Comparison of ENCODE assay signal across 15 cellular contexts in genomic region chr5:31218978-31219377, GRCh38. TPM values are rescaled to one million over a fixed set of nuclear protein-coding genes. Genes with fewer than 3 reads are reported as not detected.
DNase-seq lines count a peak whose midpoint lies in the region; ATAC-seq and TF ChIP-seq lines count a peak whose summit lies in the region.
"Had no signal": no experiment of that assay in that cellular context is flagged by ENCODE, and none has a peak within 500 bp of the region (broad histone marks: within the 10 kb centered on the region; RNA-seq: fewer than 3 reads in every experiment).

No MANE protein-coding gene starts in this region.

- WGBS in H9 (ENCODE audit: extremely low coverage, insufficient read length, low lambda C conversion rate) = no CpG with 5 or more reads among the region's 3 CpGs
- WGBS in trophoblast cell (ENCODE audit: extremely low coverage, insufficient coverage, insufficient read length) = no CpG with 5 or more reads among the region's 3 CpGs

- peaks cover 3 to 4% of the 10 kb centered on the region in 2 experiments; a peak in 2 of 4 replicates for H3K4me1 Mint-ChIP-seq in H9
- H3K4me1 Mint-ChIP-seq: CD4-positive, CD25-positive, alpha-beta regulatory T cell had no signal

- H2AFZ ChIP-seq in H9 (ENCODE audit: low read length) (no peak overlapping the region), trophoblast cell (ENCODE audit: insufficient read depth, low read length, poor library complexity) (no peak overlapping the region)

- no peak overlapping the region for H4K12ac ChIP-seq in trophoblast cell (ENCODE audit: low read depth, low read length)

- H2BK5ac ChIP-seq in H9 (ENCODE audit: insufficient read length, low read length) (no peak overlapping the region), trophoblast cell (ENCODE audit: low read depth, low read length, poor library complexity) (no peak overlapping the region)

- H3K56ac ChIP-seq in H9 (ENCODE audit: insufficient read length, low read depth, low read length) = no peak overlapping the region

- H3K79me2 ChIP-seq in H9 (ENCODE audit: insufficient read depth, low read length) = no peaks in the 10 kb centered on the region
- no peaks in the 10 kb centered on the region for H3K79me2 ChIP-seq in trophoblast cell (ENCODE audit: control insufficient read depth, insufficient read depth, low read length, poor library complexity)

- H4K91ac ChIP-seq in H9 (ENCODE audit: insufficient read length, low read depth, low read length) (no peak overlapping the region), trophoblast cell (ENCODE audit: low read depth, low read length) (no peak overlapping the region)

- no peaks in the 10 kb centered on the region for H3K27me3 Mint-ChIP-seq in H9 (ENCODE audit: low read depth)
- H3K27me3 Mint-ChIP-seq: CD4-positive, CD25-positive, alpha-beta regulatory T cell had no signal

- no peaks in the 10 kb centered on the region for H3K9me3 ChIP-seq in H9 (ENCODE audit: control insufficient read depth, low read depth, low read length)
- H3K9me3 ChIP-seq in colonic mucosa = no peaks in the 10 kb centered on the region
- no peaks in the 10 kb centered on the region for H3K9me3 ChIP-seq in trophoblast cell (ENCODE audit: insufficient read depth, low read depth, low read length)
- H3K9me3 ChIP-seq: A549 had no signal

- intact Hi-C loops in colonic mucosa (cut with DNase I) = no loop called here

- no peak overlapping the region for H4K5ac ChIP-seq in H9 (ENCODE audit: insufficient read length, low read depth, low read length)

- no peaks in the 10 kb centered on the region for H3K79me1 ChIP-seq in H9 (ENCODE audit: insufficient read depth, low read depth, low read length, poor library complexity, severe bottlenecking)
- H3K79me1 ChIP-seq in trophoblast cell (ENCODE audit: low read length) = no peaks in the 10 kb centered on the region

- no peaks in the 10 kb centered on the region for H3K9me3 Mint-ChIP-seq in H9

- H2BK120ac ChIP-seq in H9 (ENCODE audit: low read depth, low read length, poor library complexity, severe bottlenecking) = no peak overlapping the region
- no peak overlapping the region for H2BK120ac ChIP-seq in trophoblast cell (ENCODE audit: insufficient read depth, low read length, poor library complexity)

- no peak overlapping the region for H3K4ac ChIP-seq in H9 (ENCODE audit: low read depth, low read length)
- H3K4ac ChIP-seq in trophoblast cell (ENCODE audit: low read depth, low read length) = no peak overlapping the region

- H3K4me1 ChIP-seq in H9 (ENCODE audit: insufficient read depth, low read length) (no peaks in the 10 kb centered on the region), colonic mucosa (no peaks in the 10 kb centered on the region), trophoblast cell (ENCODE audit: control insufficient read depth in 1 of 2, insufficient read depth in 2 of 2, low read length in 2 of 2) (no peaks in the 10 kb centered on the region)
- H3K4me1 ChIP-seq: A549 had no signal

- H3K4me3 ChIP-seq in colonic mucosa (no peak overlapping the region), trophoblast cell (ENCODE audit: low read depth, low read length) (no peak overlapping the region)
- H3K4me3 ChIP-seq: A549 had no signal

- no peak overlapping the region for H3K4me3 Mint-ChIP-seq in H9
- H3K4me3 Mint-ChIP-seq: CD4-positive, CD25-positive, alpha-beta regulatory T cell had no signal

- 0 out of 7 replicates have a peak, but pooled peaks cover 0 to 2% (median 0%) of the 10 kb centered on the region in 3 experiments for H3K36me3 Mint-ChIP-seq in H9 (ENCODE audit: insufficient read depth in 1 of 3, low read depth in 3 of 3)
- H3K36me3 Mint-ChIP-seq: CD4-positive, CD25-positive, alpha-beta regulatory T cell had no signal

- H4K20me1 ChIP-seq in H9 (ENCODE audit: control insufficient read depth, insufficient read depth, insufficient read length) = no peaks in the 10 kb centered on the region

- H3K14ac ChIP-seq in H9 (ENCODE audit: insufficient read depth, low read length) (no peak overlapping the region), trophoblast cell (ENCODE audit: low read length) (no peak overlapping the region)

- H2AK5ac ChIP-seq in H9 (ENCODE audit: insufficient read length, low read length) (no peak overlapping the region), trophoblast cell (ENCODE audit: low read length) (no peak overlapping the region)

- no peaks in the 10 kb centered on the region for H3K23me2 ChIP-seq in H9 (ENCODE audit: insufficient read length, low read depth, low read length, poor library complexity, severe bottlenecking)

- H3K36me3 ChIP-seq in colonic mucosa = no peaks in the 10 kb centered on the region
- H3K36me3 ChIP-seq in trophoblast cell (ENCODE audit: control insufficient read depth in 1 of 2, insufficient read depth in 2 of 2, low read length in 2 of 2) = no peaks in the 10 kb centered on the region

- H3K27ac ChIP-seq in H9 (ENCODE audit: insufficient read length, low read depth, low read length) = no peak overlapping the region
- H3K27ac ChIP-seq in colonic mucosa = no peak overlapping the region
- no peak overlapping the region for H3K27ac ChIP-seq in trophoblast cell (ENCODE audit: low read depth, low read length)
- H3K27ac ChIP-seq: A549 had no signal

- H3T11ph ChIP-seq in H9 (ENCODE audit: low read length) = no peak overlapping the region

- no peaks in the 10 kb centered on the region for H3K27me3 ChIP-seq in H9 (ENCODE audit: insufficient read depth, low read length)
- no peaks in the 10 kb centered on the region for H3K27me3 ChIP-seq in colonic mucosa
- H3K27me3 ChIP-seq in trophoblast cell (ENCODE audit: insufficient read depth, low read length) = no peaks in the 10 kb centered on the region

- peak; percentile 34 for ATAC-seq in left lobe of liver
- ATAC-seq: A549 had no signal

- H3K27ac Mint-ChIP-seq in H9 = 0 out of 7 replicates have a peak overlapping the region, but pooled peaks of 1 of the 3 experiments have one; percentile 0
- H3K27ac Mint-ChIP-seq: CD4-positive, CD25-positive, alpha-beta regulatory T cell had no signal

- no peak overlapping the region for H2BK20ac ChIP-seq in H9 (ENCODE audit: low read depth, low read length, poor library complexity, severe bottlenecking)

- H3K23ac ChIP-seq in H9 (ENCODE audit: insufficient read length, low read depth, low read length) (no peak overlapping the region), trophoblast cell (ENCODE audit: low read length) (no peak overlapping the region)

- H3K18ac ChIP-seq in H9 (ENCODE audit: insufficient read length, low read depth, low read length) (no peak overlapping the region), trophoblast cell (ENCODE audit: low read length) (no peak overlapping the region)

- H3K9ac ChIP-seq in H9 (ENCODE audit: extremely low read depth, insufficient read length, low read length) (no peak overlapping the region), colonic mucosa (ENCODE audit: low read depth in 2 of 2, low read length in 2 of 2) (no peak overlapping the region), trophoblast cell (ENCODE audit: low read length) (no peak overlapping the region)

- H2BK12ac ChIP-seq in H9 (ENCODE audit: insufficient read length, low read depth, low read length) = no peak overlapping the region
- no peak overlapping the region for H2BK12ac ChIP-seq in trophoblast cell (ENCODE audit: low read length)

- no peak overlapping the region for H4K8ac ChIP-seq in H9 (replicated peaks; ENCODE audit: insufficient read length, low read depth, low read length)
- no peak overlapping the region for H4K8ac ChIP-seq in trophoblast cell (ENCODE audit: low read depth, low read length)

- TF ChIP-seq CTCF in H9 (conservative IDR thresholded peaks at IDR 0.05) (peak; percentile 33; the same call in 2 of the 3 replicates), colonic mucosa (IDR thresholded peaks at IDR 0.05) (no peak)

- no peak overlapping the region for H2BK15ac ChIP-seq in H9 (ENCODE audit: low read depth, low read length)

- H3K4me2 ChIP-seq in H9 (ENCODE audit: insufficient read depth, insufficient read length, low read length) (no peak overlapping the region), trophoblast cell (ENCODE audit: low read length) (no peak overlapping the region)
- H3K4me2 ChIP-seq: A549 had no signal

- DNase-seq in H9 (no peak), colonic mucosa (peak; percentile 45), left lobe of liver (ENCODE audit: low spot score) (no peak), trophoblast cell (peak; percentile 14 to 54), midbrain (lab: John Stamatoyannopoulos, UW) (no peak), NCI-H187 (lab: John Stamatoyannopoulos, UW) (no peak), GF-D8 (lab: John Stamatoyannopoulos, UW) (no peak)
- DNase-seq in activated CD8-positive, alpha-beta memory T cell treated with anti-CD3 and anti-CD28 coated beads, Interleukin-2, amount 50 U/mL, for 48 hours = no peak
- DNase-seq: CD4-positive, CD25-positive, alpha-beta regulatory T cell; H7; NCI-H1417; NCI-H2081; NCI-H510A treated with DMSO at 0.1 percent for 48 hours; SHP77 treated with DMSO at 0.1 percent for 48 hours had no signal

RNA-seq across cellular contexts. Expression of gene CDH6, which starts 25.5 kb away (rescaled TPM):
- 10.8 and 11.7 TPM in 2 replicates for total RNA-seq in H9 (2021)
- total RNA-seq in colonic mucosa = 1 to 10 TPM in 1 of 2 donors, under 1 TPM in 1; 0.52 to 2.0 TPM
- 1.3 TPM for total RNA-seq in left lobe of liver
- polyA plus RNA-seq in trophoblast cell (2013) = 0.10 and 0.14 TPM in 2 replicates
- total RNA-seq: CD4-positive, CD25-positive, alpha-beta regulatory T cell had no signal
- polyA plus RNA-seq: CD4-positive, CD25-positive, alpha-beta regulatory T cell had no signal

Comparison
In these comparisons a context has a peak if more than half of its experiments do, and no peak if none do; other contexts are left out.
1. DNase-seq: peak in colonic mucosa (single experiment) and trophoblast cell (2 of 2); none in H9 (single experiment), left lobe of liver (single experiment), midbrain (single experiment), activated CD8-positive, alpha-beta memory T cell treated with anti-CD3 and anti-CD28 coated beads, Interleukin-2, amount 50 U/mL, for 48 hours (single experiment), NCI-H187 (0 of 2) and GF-D8 (single experiment).